In genomic region chr4:184536881-184537248, GRCh38 we compare ENCODE assay signal across 8 cellular contexts.
DNase-seq lines count a peak whose midpoint lies in the region; ATAC-seq and TF ChIP-seq lines count a peak whose summit lies in the region.

No MANE protein-coding gene starts in this region.

- no peak for ATAC-seq in HG03039 (IDR thresholded peaks at IDR 0.05; ENCODE audit: unreplicated experiment)

- no peak for TF ChIP-seq CTCF in KMS-11 (conservative IDR thresholded peaks at IDR 0.05; ENCODE audit: low read depth, low read length)

- H2AFZ ChIP-seq in KMS-11 (ENCODE audit: low read depth): peak overlapping the region; percentile 71

- intact Hi-C loops in CD4-positive, alpha-beta memory T cell (cut with micrococcal nuclease): loop anchor here (1.0 to 10.0 kb wide), 10 partner anchors 63 to 1668 kb away; partner anchors contain the start of genes ACSL1, ANKRD37, CASP3 and CDKN2AIP

- no peaks in the 10 kb centered on the region for H3K27me3 ChIP-seq in CD4-positive, alpha-beta memory T cell (ENCODE audit: insufficient read depth, low read length)
- H3K27me3 ChIP-seq in KMS-11 (ENCODE audit: insufficient read depth, low read depth) (no peaks in the 10 kb centered on the region), mucosa of rectum (ENCODE audit: control insufficient read depth in 2 of 2, insufficient read depth in 2 of 2, low read length in 2 of 2) (no peaks in the 10 kb centered on the region)

- H4K20me1 ChIP-seq in KMS-11 (ENCODE audit: insufficient read depth): no peaks in the 10 kb centered on the region

- peak overlapping the region; percentile 98 for H3K27ac ChIP-seq in CD4-positive, alpha-beta memory T cell (ENCODE audit: low read depth, low read length)
- H3K27ac ChIP-seq in KMS-11: peak overlapping the region; percentile 69
- H3K27ac ChIP-seq in cingulate gyrus (ENCODE audit: low read depth, low read length): peak overlapping the region; percentile 99
- H3K27ac ChIP-seq in mucosa of rectum (ENCODE audit: low read depth in 2 of 2, low read length in 2 of 2): peak overlapping the region; percentile 96 to 98

- H3K79me2 ChIP-seq in KMS-11 (ENCODE audit: insufficient read depth, low read depth): peaks cover 6% of the 10 kb centered on the region

- H3K9me3 ChIP-seq in CD4-positive, alpha-beta memory T cell (ENCODE audit: control insufficient read depth in 1 of 2, low read length in 2 of 2): no peaks in the 10 kb centered on the region
- no peaks in the 10 kb centered on the region for H3K9me3 ChIP-seq in mucosa of rectum (ENCODE audit: control insufficient read depth in 2 of 2, low read length in 2 of 2)

- CTCF ChIA-PET in CD4-positive, alpha-beta memory T cell (lab: Charles Lee; ENCODE audit: partially characterized antibody): interaction anchor here (0.8 to 4.0 kb wide), 11 partner anchors 31 to 270 kb away, joined by 3 to 82 read pairs (median 4); partner anchors contain the start of genes CASP3, IRF2 and PRIMPOL

- peak overlapping the region; percentile 91 to 98 (median 94) for H3K4me3 Mint-ChIP-seq in CD4-positive, alpha-beta memory T cell

- H3K4me3 ChIP-seq in CD4-positive, alpha-beta memory T cell (ENCODE audit: low read length in 2 of 2): peak overlapping the region; percentile 82 to 92
- H3K4me3 ChIP-seq in KMS-11 (IDR thresholded peaks at IDR 0.05; ENCODE audit: insufficient read depth, low read depth, low read length) (peak overlapping the region; percentile 73), mucosa of rectum (ENCODE audit: low read length in 2 of 2) (peak overlapping the region; percentile 76 to 96)

- peaks cover 28 to 51% (median 39%) of the 10 kb centered on the region in 4 donors for H3K4me1 Mint-ChIP-seq in CD4-positive, alpha-beta memory T cell

- H3K27ac Mint-ChIP-seq in CD4-positive, alpha-beta memory T cell: peak overlapping the region; percentile 94 to 100 (median 99)

- no peak for DNase-seq in CD4-positive, alpha-beta memory T cell
- DNase-seq in HCEC 1CT: no peak
- DNase-seq in NCI-H748 (lab: John Stamatoyannopoulos, UW; ENCODE audit: unreplicated experiment): no peak
- no peak for DNase-seq in DMS 273 (lab: John Stamatoyannopoulos, UW; ENCODE audit: unreplicated experiment)

- H3K4me2 ChIP-seq in KMS-11: peak overlapping the region; percentile 71

- no peaks in the 10 kb centered on the region for H3K9me3 Mint-ChIP-seq in CD4-positive, alpha-beta memory T cell

- H3K27me3 Mint-ChIP-seq in CD4-positive, alpha-beta memory T cell: no peaks in the 10 kb centered on the region

- peaks cover 0 to 9% of the 10 kb centered on the region in 2 donors for H3K36me3 Mint-ChIP-seq in CD4-positive, alpha-beta memory T cell

- H3K9ac ChIP-seq in KMS-11: peak overlapping the region; percentile 60
- peak overlapping the region; percentile 90 to 100 for H3K9ac ChIP-seq in mucosa of rectum (ENCODE audit: low read depth in 1 of 2, low read length in 2 of 2)

- no peaks in the 10 kb centered on the region for H3K36me3 ChIP-seq in CD4-positive, alpha-beta memory T cell (ENCODE audit: insufficient read depth, low read length)
- H3K36me3 ChIP-seq in KMS-11 (ENCODE audit: insufficient read depth): no peaks in the 10 kb centered on the region
- H3K36me3 ChIP-seq in mucosa of rectum (ENCODE audit: control insufficient read depth in 2 of 2, insufficient read depth in 2 of 2, low read length in 2 of 2): no peaks in the 10 kb centered on the region

- POLR2A ChIA-PET in CD4-positive, alpha-beta memory T cell (lab: Charles Lee; ENCODE audit: partially characterized antibody): interaction anchor here (0.7 to 6.2 kb wide), 27 partner anchors 9 to 1093 kb away, joined by 3 to 142 read pairs (median 4); partner anchors contain the start of genes ACSL1, ANKRD37, CASP3 and CDKN2AIP

- H3K4me1 ChIP-seq in CD4-positive, alpha-beta memory T cell (ENCODE audit: insufficient read depth, low read length): peaks cover 44% of the 10 kb centered on the region
- H3K4me1 ChIP-seq in KMS-11 (ENCODE audit: low read depth, poor library complexity, severe bottlenecking): peaks cover 71% of the 10 kb centered on the region
- H3K4me1 ChIP-seq in mucosa of rectum (ENCODE audit: control insufficient read depth in 2 of 2, insufficient read depth in 2 of 2, low read length in 2 of 2): peaks cover 7 to 16% of the 10 kb centered on the region in 2 donors
